In genomic region chr2:207149253-207150213, GRCh38 we compare ENCODE assay signal across 8 cellular contexts. TPM values are rescaled to one million over a fixed set of nuclear protein-coding genes. Genes with fewer than 3 reads are reported as not detected.
A peak's percentile ranks its signal among the peaks of the same experiment; 100 is the strongest.
DNase-seq lines count a peak whose midpoint lies in the region; ATAC-seq and TF ChIP-seq lines count a peak whose summit lies in the region.

No MANE protein-coding gene starts in this region.

- dilution Hi-C loops in mammary epithelial cell (cut with HindIII; ENCODE audit: low sequenced_read_pairs) = no loop called here

- H3K79me2 ChIP-seq in mammary epithelial cell (ENCODE audit: insufficient read depth, low read length) (peaks cover 99% of the 10 kb centered on the region), Karpas-422 (ENCODE audit: low read length) (no peaks in the 10 kb centered on the region)

- no peak overlapping the region for H3K4me3 ChIP-seq in mammary epithelial cell (replicated peaks in 1 of 3; ENCODE audit: insufficient read depth in 1 of 3, low read depth in 2 of 3, low read length in 3 of 3)
- no peak overlapping the region for H3K4me3 ChIP-seq in breast epithelium
- H3K4me3 ChIP-seq in Karpas-422 (ENCODE audit: low read length) = no peak overlapping the region

- peak overlapping the region; percentile 89 for H3K27ac Mint-ChIP-seq in MCF 10A (ENCODE audit: low read depth, unreplicated experiment)

- ATAC-seq in HG03354 (IDR thresholded peaks at IDR 0.05; ENCODE audit: poor library complexity, severe bottlenecking, unreplicated experiment) = peak; percentile 84
- peak; percentile 78 for ATAC-seq in stimulated activated naive CD8-positive, alpha-beta T cell treated with anti-CD3 and anti-CD28 coated beads, Interleukin-15, Interleukin-2, amounts not matched to agents 100 U/mL and 50 U/mL, for 24 hours

- no peaks in the 10 kb centered on the region for H3K9me3 Mint-ChIP-seq in MCF 10A (ENCODE audit: unreplicated experiment)

- intact Hi-C loops in MCF 10A (cut with micrococcal nuclease) (no loop called here), mammary epithelial cell (cut with micrococcal nuclease) (no loop called here), breast epithelium (cut with DNase I; ENCODE audit: low total_unique reads) (loop anchor here (2.0 kb wide), 1 partner anchor 49 kb away; no protein-coding TSS in a partner anchor)

- H3K4me2 ChIP-seq in mammary epithelial cell (ENCODE audit: insufficient read depth, low read depth, low read length) (no peak overlapping the region), Karpas-422 (ENCODE audit: low read depth, low read length, poor library complexity, severe bottlenecking) (no peak overlapping the region)

- WGBS in mammary epithelial cell (ENCODE audit: low coverage, missing lambda C conversion rate) = 88% methylated on average over 5 of the region's 6 CpGs

- no peaks in the 10 kb centered on the region for H3K27me3 Mint-ChIP-seq in MCF 10A (ENCODE audit: insufficient read depth, unreplicated experiment)

- no peak for TF ChIP-seq POLR2A in breast epithelium (IDR thresholded peaks at IDR 0.05)

- H3K4me1 ChIP-seq in mammary epithelial cell (ENCODE audit: insufficient read depth, low read length) (peaks cover 31% of the 10 kb centered on the region), breast epithelium (peaks cover 0 to 30% of the 10 kb centered on the region in 2 donors), Karpas-422 (ENCODE audit: low read length) (peaks cover 8% of the 10 kb centered on the region)

- no peak overlapping the region for H3K4me3 Mint-ChIP-seq in MCF 10A (ENCODE audit: unreplicated experiment)

- CTCF ChIA-PET in MCF 10A (lab: Yijun Ruan, JAX) (interaction anchor here (1.1 kb wide), 1 partner anchor 99 kb away, joined by 3 read pairs; no protein-coding TSS in a partner anchor), mammary epithelial cell (lab: Charles Lee; ENCODE audit: low non-redundant PET) (no interaction called here)

- in situ Hi-C loops in mammary epithelial cell (cut with MboI; ENCODE audit: low sequenced_read_pairs in 2 of 2) = loop anchor here (25.0 kb wide), 1 partner anchor 313 kb away; no protein-coding TSS in a partner anchor

- DNase-seq in MCF 10A (ENCODE audit: unreplicated experiment) (no peak), mammary epithelial cell (no peak), breast epithelium (ENCODE audit: low spot score in 2 of 2) (no peak), inferior parietal cortex (ENCODE audit: extremely low spot score) (no peak), middle frontal gyrus (ENCODE audit: extremely low spot score, low spot score) (no peak), Karpas-422 (no peak)
- DNase-seq in stimulated activated naive CD8-positive, alpha-beta T cell treated with anti-CD3 and anti-CD28 coated beads, Interleukin-15, Interleukin-2, amounts not matched to agents 100 U/mL and 50 U/mL, for 24 hours = no peak

- H3K27me3 ChIP-seq in mammary epithelial cell (ENCODE audit: insufficient read depth, low read length) (no peaks in the 10 kb centered on the region), breast epithelium (no peaks in the 10 kb centered on the region), Karpas-422 (ENCODE audit: low read length) (no peaks in the 10 kb centered on the region)

- H3K9me2 ChIP-seq in Karpas-422 (replicated peaks; ENCODE audit: insufficient read depth, low read length) = no peaks in the 10 kb centered on the region

- TF ChIP-seq CTCF in MCF 10A (IDR thresholded peaks at IDR 0.05; ENCODE audit: unreplicated experiment) (no peak), mammary epithelial cell (conservative IDR thresholded peaks at IDR 0.05 in 1 of 2, IDR thresholded peaks at IDR 0.05 in 1 of 2; ENCODE audit: extremely low read depth in 1 of 2, insufficient read depth in 1 of 2, low read depth in 1 of 2, low read length in 2 of 2) (no peak), breast epithelium (IDR thresholded peaks at IDR 0.05) (no peak)

- H4K20me1 ChIP-seq in mammary epithelial cell (ENCODE audit: insufficient read depth, low read length) (peaks cover 2% of the 10 kb centered on the region), Karpas-422 (ENCODE audit: insufficient read depth, low read depth, low read length) (peaks cover 11% of the 10 kb centered on the region; the same call in 1 of the 2 replicates)

- H3K9ac ChIP-seq in mammary epithelial cell (ENCODE audit: insufficient read depth, low read length) (no peak overlapping the region), Karpas-422 (ENCODE audit: low read length) (no peak overlapping the region)

- BruUV-seq in MCF 10A (replicated peaks; lab: Mats Ljungman, UMichigan) = no TSS peak
- no TSS peak for BruUV-seq in mammary epithelial cell (replicated peaks; lab: Mats Ljungman, UMichigan)

- H3K36me3 Mint-ChIP-seq in MCF 10A (ENCODE audit: insufficient read depth, unreplicated experiment) = peaks cover 25% of the 10 kb centered on the region

- no peak overlapping the region for H3K27ac ChIP-seq in mammary epithelial cell (ENCODE audit: insufficient read depth, low read depth, low read length)
- peak overlapping the region; percentile 5 to 62 for H3K27ac ChIP-seq in breast epithelium
- H3K27ac ChIP-seq in Karpas-422 (ENCODE audit: low read length) = no peak overlapping the region

- peaks cover 31% of the 10 kb centered on the region for H3K36me3 ChIP-seq in mammary epithelial cell (ENCODE audit: insufficient read depth, low read length)
- H3K36me3 ChIP-seq in breast epithelium = no peaks in the 10 kb centered on the region
- H3K36me3 ChIP-seq in Karpas-422 (ENCODE audit: insufficient read depth, low read length) = no peaks in the 10 kb centered on the region

- H2AFZ ChIP-seq in mammary epithelial cell (ENCODE audit: low read depth, low read length) (no peak overlapping the region), Karpas-422 (ENCODE audit: low read length) (no peak overlapping the region)

- peaks cover 64% of the 10 kb centered on the region for H3K4me1 Mint-ChIP-seq in MCF 10A (ENCODE audit: insufficient read depth, unreplicated experiment)

- POLR2A ChIA-PET in MCF 10A (lab: Yijun Ruan, JAX) = interaction anchor here (1.4 to 10.4 kb wide), 2 partner anchors 15 kb away, joined by 10 to 143 read pairs; partner anchors contain the start of gene KLF7

- H3K9me3 ChIP-seq in mammary epithelial cell (replicated peaks; ENCODE audit: insufficient read depth, low read length) (no peaks in the 10 kb centered on the region), breast epithelium (no peaks in the 10 kb centered on the region), Karpas-422 (ENCODE audit: low read length) (no peaks in the 10 kb centered on the region)

RNA-seq across cellular contexts. Expression of gene KLF7, which starts 16.2 kb away (rescaled TPM):
- total RNA-seq in MCF 10A (2022) (40.1 and 51.8 TPM in 2 replicates), mammary epithelial cell (10 to 100 TPM; 41.3 to 81.5 TPM), breast epithelium (10 to 100 TPM; 21.0 to 40.7 (median 37.3) TPM)
- 32.7 TPM for polyA plus RNA-seq in mammary epithelial cell
- polyA minus RNA-seq in mammary epithelial cell = 90.2 TPM
- 6.5 and 8.8 TPM in 2 replicates for total RNA-seq in Karpas-422 (2014; rRNA removed; shearing (Covaris generic); ENCODE audit: low replicate concordance)

Comparison
In these comparisons a context has a peak if more than half of its experiments do, and no peak if none do; other contexts are left out.
1. H3K27ac ChIP-seq: peak in breast epithelium (2 of 2); none in mammary epithelial cell (single experiment) and Karpas-422 (single experiment).